ENCODE assay signal across 1 cellular context in the genomic region with DNA sequence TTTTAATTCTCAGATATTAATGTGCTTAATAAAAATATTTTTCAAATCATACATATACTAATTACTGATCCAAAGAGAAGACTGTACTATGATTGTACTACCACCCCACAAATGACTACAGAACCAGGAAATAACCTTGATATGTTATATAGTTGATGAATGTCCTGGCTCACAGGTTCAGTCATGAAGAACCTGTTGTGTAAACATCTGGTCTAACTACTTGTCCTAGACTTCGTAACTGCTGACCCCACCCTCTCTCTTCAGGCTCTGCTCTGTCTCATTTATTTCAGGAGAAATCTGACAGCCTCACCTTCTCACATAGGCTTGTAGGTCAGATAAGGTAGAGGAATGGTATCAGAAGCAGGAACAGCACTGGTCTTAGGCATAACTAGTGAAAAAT.
TF ChIP-seq lines count a peak whose summit lies in the region.

No MANE protein-coding gene starts in this region.

TF ChIP-seq in SK-N-SH, 30 proteins besides CTCF, POLR2A, EP300 and RAD21 (continued from another document):
- TF ChIP-seq, protein P1, sequence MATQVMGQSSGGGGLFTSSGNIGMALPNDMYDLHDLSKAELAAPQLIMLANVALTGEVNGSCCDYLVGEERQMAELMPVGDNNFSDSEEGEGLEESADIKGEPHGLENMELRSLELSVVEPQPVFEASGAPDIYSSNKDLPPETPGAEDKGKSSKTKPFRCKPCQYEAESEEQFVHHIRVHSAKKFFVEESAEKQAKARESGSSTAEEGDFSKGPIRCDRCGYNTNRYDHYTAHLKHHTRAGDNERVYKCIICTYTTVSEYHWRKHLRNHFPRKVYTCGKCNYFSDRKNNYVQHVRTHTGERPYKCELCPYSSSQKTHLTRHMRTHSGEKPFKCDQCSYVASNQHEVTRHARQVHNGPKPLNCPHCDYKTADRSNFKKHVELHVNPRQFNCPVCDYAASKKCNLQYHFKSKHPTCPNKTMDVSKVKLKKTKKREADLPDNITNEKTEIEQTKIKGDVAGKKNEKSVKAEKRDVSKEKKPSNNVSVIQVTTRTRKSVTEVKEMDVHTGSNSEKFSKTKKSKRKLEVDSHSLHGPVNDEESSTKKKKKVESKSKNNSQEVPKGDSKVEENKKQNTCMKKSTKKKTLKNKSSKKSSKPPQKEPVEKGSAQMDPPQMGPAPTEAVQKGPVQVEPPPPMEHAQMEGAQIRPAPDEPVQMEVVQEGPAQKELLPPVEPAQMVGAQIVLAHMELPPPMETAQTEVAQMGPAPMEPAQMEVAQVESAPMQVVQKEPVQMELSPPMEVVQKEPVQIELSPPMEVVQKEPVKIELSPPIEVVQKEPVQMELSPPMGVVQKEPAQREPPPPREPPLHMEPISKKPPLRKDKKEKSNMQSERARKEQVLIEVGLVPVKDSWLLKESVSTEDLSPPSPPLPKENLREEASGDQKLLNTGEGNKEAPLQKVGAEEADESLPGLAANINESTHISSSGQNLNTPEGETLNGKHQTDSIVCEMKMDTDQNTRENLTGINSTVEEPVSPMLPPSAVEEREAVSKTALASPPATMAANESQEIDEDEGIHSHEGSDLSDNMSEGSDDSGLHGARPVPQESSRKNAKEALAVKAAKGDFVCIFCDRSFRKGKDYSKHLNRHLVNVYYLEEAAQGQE (IDR thresholded peaks at IDR 0.05; ENCODE audit: low read depth, low read length): no peak
- TF ChIP-seq IRF3 (IDR thresholded peaks at IDR 0.05; ENCODE audit: low read depth, low read length): no peak
